ENCODE assay signal across 20 cellular contexts in genomic region chr2:230346921-230347533, GRCh38. TPM values are rescaled to one million over a fixed set of nuclear protein-coding genes. Genes with fewer than 3 reads are reported as not detected.
A peak's percentile ranks its signal among the peaks of the same experiment; 100 is the strongest.
DNase-seq lines count a peak whose midpoint lies in the region; ATAC-seq, FAIRE-seq and TF ChIP-seq lines count a peak whose summit lies in the region.
"Had no signal": no experiment of that assay in that cellular context is flagged by ENCODE, and none has a peak within 500 bp of the region (broad histone marks: within the 10 kb centered on the region; RNA-seq: fewer than 3 reads in every experiment).

No MANE protein-coding gene starts in this region.

- no peaks in the 10 kb centered on the region for H4K20me1 ChIP-seq in keratinocyte (ENCODE audit: control insufficient read depth, extremely low read depth, insufficient read depth, low read length)

- peak overlapping the region; percentile 76 for H3K4me3 Mint-ChIP-seq in activated T-helper 17 cell treated with anti-CD3 and anti-CD28 coated beads, Interleukin-2, amount 50 U/mL, for 72 hours
- H3K4me3 Mint-ChIP-seq: endodermal cell, WTC11 had no signal

- no peaks in the 10 kb centered on the region for H3K9me1 ChIP-seq in keratinocyte (ENCODE audit: control insufficient read depth, extremely low read depth, insufficient read depth, low read length)

- H3K27ac ChIP-seq in keratinocyte (ENCODE audit: control insufficient read depth, insufficient read depth, low read length) = no peak overlapping the region
- H3K27ac ChIP-seq: cardiac muscle cell had no signal

- H3K4me2 ChIP-seq in keratinocyte (ENCODE audit: control insufficient read depth, extremely low read depth, insufficient read depth, low read depth, low read length) = peak overlapping the region; percentile 16
- H3K4me2 ChIP-seq: smooth muscle cell had no signal

- dilution Hi-C loops in keratinocyte (cut with MboI; ENCODE audit: extremely low pct_ligation_motif_present, low sequenced_read_pairs) = no loop called here

- no peaks in the 10 kb centered on the region for H3K9me3 ChIP-seq in keratinocyte (ENCODE audit: control insufficient read depth, low read depth, low read length)

- H3K4me1 ChIP-seq in keratinocyte (ENCODE audit: control insufficient read depth, extremely low read depth, insufficient read depth, low read length) = peaks cover 6% of the 10 kb centered on the region

- peaks cover 20% of the 10 kb centered on the region for H3K9me3 Mint-ChIP-seq in activated T-helper 17 cell treated with anti-CD3 and anti-CD28 coated beads, Interleukin-2, amount 50 U/mL, for 72 hours

- no peak overlapping the region for H3K4me3 ChIP-seq in keratinocyte (ENCODE audit: control insufficient read depth in 2 of 3, extremely low read depth in 1 of 3, insufficient read depth in 2 of 3, low read depth in 1 of 3, low read length in 3 of 3)
- H3K4me3 ChIP-seq: cardiac muscle cell, smooth muscle cell had no signal

- DNase-seq in stimulated activated CD4-positive, alpha-beta T cell treated with anti-CD3 and anti-CD28 coated beads, Interleukin-15, amount 100 ng/mL, for 24 hours = peak; percentile 27
- no peak for DNase-seq in stimulated activated CD4-positive, alpha-beta T cell treated with anti-CD3 and anti-CD28 coated beads, Interleukin-12 subunit alpha, Interleukin-12 subunit beta, amount 100 ng/mL, for 4 hours
- no peak for DNase-seq in keratinocyte (ENCODE audit: low read depth, low spot score)
- no peak for DNase-seq in epidermal melanocyte (ENCODE audit: insufficient read length, low spot score)
- DNase-seq in DMS153 treated with DMSO at 0.1 percent for 48 hours (lab: John Stamatoyannopoulos, UW; ENCODE audit: unreplicated experiment) = no peak
- DNase-seq in GM03348 (ENCODE audit: low spot score) = no peak
- DNase-seq in NOMO-1 treated with DMSO at 0.1 percent for 48 hours (lab: John Stamatoyannopoulos, UW; ENCODE audit: unreplicated experiment) = no peak
- DNase-seq: endodermal cell, H7, KBM-7, mesendoderm, NCI-H187 treated with DMSO at 0.1 percent for 48 hours, NCI-H524, occipital lobe, substantia nigra had no signal

- peak; percentile 76 for ATAC-seq in activated T-helper 17 cell treated with anti-CD3 and anti-CD28 coated beads, Interleukin-2, amount 50 U/mL, for 72 hours (replicated peaks)
- ATAC-seq: Panc1, WTC11 had no signal

- H3K27me3 Mint-ChIP-seq in activated T-helper 17 cell treated with anti-CD3 and anti-CD28 coated beads, Interleukin-2, amount 50 U/mL, for 72 hours = no peaks in the 10 kb centered on the region

- no peak for TF ChIP-seq CTCF in keratinocyte (optimal IDR thresholded peaks at IDR 0.05 in 1 of 3, IDR thresholded peaks at IDR 0.05 in 1 of 3, conservative IDR thresholded peaks at IDR 0.05 in 1 of 3; ENCODE audit: extremely low read depth in 1 of 3, insufficient read depth in 2 of 3, low read length in 3 of 3)

- H3K27ac Mint-ChIP-seq in activated T-helper 17 cell treated with anti-CD3 and anti-CD28 coated beads, Interleukin-2, amount 50 U/mL, for 72 hours = peak overlapping the region; percentile 89
- H3K27ac Mint-ChIP-seq: endodermal cell, WTC11 had no signal

- H2AFZ ChIP-seq in keratinocyte (ENCODE audit: control insufficient read depth, low read length) = no peak overlapping the region

- H3K4me1 Mint-ChIP-seq in activated T-helper 17 cell treated with anti-CD3 and anti-CD28 coated beads, Interleukin-2, amount 50 U/mL, for 72 hours = peaks cover 67% of the 10 kb centered on the region
- H3K4me1 Mint-ChIP-seq: endodermal cell had no signal

- H3K9ac ChIP-seq in keratinocyte (ENCODE audit: control insufficient read depth, extremely low read depth, insufficient read depth, low read length) = no peak overlapping the region

- H3K79me2 ChIP-seq in keratinocyte (ENCODE audit: control insufficient read depth, insufficient read depth, low read length) = no peaks in the 10 kb centered on the region

- no peaks in the 10 kb centered on the region for H3K36me3 ChIP-seq in keratinocyte (ENCODE audit: control insufficient read depth in 2 of 2, extremely low read depth in 1 of 2, insufficient read depth in 2 of 2, low read length in 2 of 2)
- H3K36me3 ChIP-seq: cardiac muscle cell had no signal

- H3K27me3 ChIP-seq in keratinocyte (ENCODE audit: control insufficient read depth, extremely low read depth, insufficient read depth, low read length) = no peaks in the 10 kb centered on the region
- H3K27me3 ChIP-seq: cardiac muscle cell had no signal

- H3K36me3 Mint-ChIP-seq in activated T-helper 17 cell treated with anti-CD3 and anti-CD28 coated beads, Interleukin-2, amount 50 U/mL, for 72 hours (ENCODE audit: low read depth) = peaks cover 87% of the 10 kb centered on the region

- no peak for FAIRE-seq in keratinocyte (lab: Jason Lieb, UNC)

RNA-seq across cellular contexts. Expression of gene SP140L, which starts 20.0 kb away (rescaled TPM):
- total RNA-seq in activated T-helper 17 cell treated with anti-CD3 and anti-CD28 coated beads, Interleukin-2, amount 50 U/mL, for 72 hours = 10 to 100 TPM; 45.1 to 70.4 TPM
- 9.0 to 10.8 TPM (median 9.4 TPM) in 3 replicates for polyA plus RNA-seq in keratinocyte
- 6.6 TPM for polyA plus RNA-seq in keratinocyte (2011; ENCODE audit: low read depth)
- polyA plus RNA-seq in keratinocyte (2011; cell fraction: cytosol; rRNA removed) = 5.7 and 8.0 TPM in 2 replicates
- 22.7 and 28.1 TPM in 2 replicates for polyA plus RNA-seq in keratinocyte (2011; cell fraction: nucleus; rRNA removed)
- polyA plus RNA-seq in keratinocyte (2012; ENCODE audit: low replicate concordance) = 3.0 and 11.2 TPM in 2 replicates
- polyA minus RNA-seq in keratinocyte = 4.8 to 12.9 TPM (median 7.4 TPM) in 3 replicates
- polyA minus RNA-seq in keratinocyte (2011; cell fraction: cytosol; rRNA and poly(A)+ RNA removed) = 2.3 TPM
- 8.0 and 16.0 TPM in 2 replicates for polyA minus RNA-seq in keratinocyte (2011; cell fraction: nucleus; rRNA and poly(A)+ RNA removed)
- polyA plus RNA-seq: cardiac muscle cell had no signal
